Comparison of ENCODE assay signal across 1 cellular context in genomic region chr15:39594764-39595620, GRCh38.
TF ChIP-seq lines count a peak whose summit lies in the region.

No MANE protein-coding gene starts in this region.

TF ChIP-seq in IMR-90, 13 proteins besides CTCF, POLR2A, EP300 and RAD21 (continued from another document):
- no peak for TF ChIP-seq USF2 (IDR thresholded peaks at IDR 0.05; ENCODE audit: low read depth, low read length)
- TF ChIP-seq SMC3 (IDR thresholded peaks at IDR 0.05; ENCODE audit: low read depth, low read length) = no peak
- TF ChIP-seq BHLHE40 (IDR thresholded peaks at IDR 0.05; ENCODE audit: low read depth, low read length) = 0 out of 2 replicates have a peak, but pooled peaks have one; percentile 6
